1 cellular context compared by ENCODE assay signal in the genomic region with DNA sequence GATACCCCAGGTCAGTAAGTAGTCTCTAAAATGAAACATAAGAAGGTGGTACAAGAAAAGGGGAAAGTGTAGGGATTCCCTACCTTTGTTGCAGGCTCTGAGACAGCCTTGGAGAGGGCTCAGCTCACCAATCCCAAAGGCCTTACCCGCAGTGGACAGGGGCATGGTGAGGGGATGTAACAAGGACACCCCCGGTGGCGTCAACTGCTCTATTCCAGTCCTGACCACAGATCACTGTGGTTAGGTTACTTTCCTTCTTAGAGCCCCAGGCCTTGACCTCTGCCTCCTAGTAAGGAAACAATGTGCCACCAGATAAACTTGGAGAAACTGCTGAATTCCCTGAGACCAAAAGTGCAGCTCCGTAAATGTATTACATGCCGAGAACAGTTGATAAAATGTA.
TF ChIP-seq lines count a peak whose summit lies in the region.

No MANE protein-coding gene starts in this region.

TF ChIP-seq in SK-N-SH, 30 proteins besides CTCF, POLR2A, EP300 and RAD21 (continued from another document):
- TF ChIP-seq, protein P1, sequence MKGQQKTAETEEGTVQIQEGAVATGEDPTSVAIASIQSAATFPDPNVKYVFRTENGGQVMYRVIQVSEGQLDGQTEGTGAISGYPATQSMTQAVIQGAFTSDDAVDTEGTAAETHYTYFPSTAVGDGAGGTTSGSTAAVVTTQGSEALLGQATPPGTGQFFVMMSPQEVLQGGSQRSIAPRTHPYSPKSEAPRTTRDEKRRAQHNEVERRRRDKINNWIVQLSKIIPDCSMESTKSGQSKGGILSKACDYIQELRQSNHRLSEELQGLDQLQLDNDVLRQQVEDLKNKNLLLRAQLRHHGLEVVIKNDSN (IDR thresholded peaks at IDR 0.05; ENCODE audit: borderline replicate concordance, low read depth), result no peak
